ENCODE assay signal across 11 cellular contexts in genomic region chr1:15852036-15852827, GRCh38. TPM values are rescaled to one million over a fixed set of nuclear protein-coding genes. Genes with fewer than 3 reads are reported as not detected.
DNase-seq lines count a peak whose midpoint lies in the region; ATAC-seq, FAIRE-seq and TF ChIP-seq lines count a peak whose summit lies in the region.
"Had no signal": no experiment of that assay in that cellular context is flagged by ENCODE, and none has a peak within 500 bp of the region (broad histone marks: within the 10 kb centered on the region; RNA-seq: fewer than 3 reads in every experiment).

No MANE protein-coding gene starts in this region.

- peak; percentile 56 for FAIRE-seq in GM19239 (lab: Jason Lieb, UNC)

- H3K27me3 Mint-ChIP-seq in CD4-positive, alpha-beta T cell = no peaks in the 10 kb centered on the region
- H3K27me3 Mint-ChIP-seq in mesothelial cell of epicardium (ENCODE audit: low read depth) (no peaks in the 10 kb centered on the region), T-helper 17 cell (no peaks in the 10 kb centered on the region)
- no peaks in the 10 kb centered on the region for H3K27me3 Mint-ChIP-seq in effector memory CD8-positive, alpha-beta T cell
- H3K27me3 Mint-ChIP-seq: central memory CD8-positive, alpha-beta T cell had no signal

- no peak for TF ChIP-seq CTCF in CD4-positive, alpha-beta T cell (IDR thresholded peaks at IDR 0.05)
- no peak for TF ChIP-seq CTCF in RWPE1 (conservative IDR thresholded peaks at IDR 0.05; ENCODE audit: low read depth)
- no peak for TF ChIP-seq CTCF in mesothelial cell of epicardium (IDR thresholded peaks at IDR 0.05; ENCODE audit: unreplicated experiment)

- CTCF ChIA-PET in CD4-positive, alpha-beta T cell (lab: Charles Lee) = interaction anchor here (2.2 to 5.4 kb wide), 2 partner anchors 18 to 36 kb away, joined by 11 to 32 read pairs; no protein-coding TSS in a partner anchor
- CTCF ChIA-PET in RWPE1 (lab: Yijun Ruan, JAX) = no interaction called here

- H3K9me3 Mint-ChIP-seq in CD4-positive, alpha-beta T cell = no peaks in the 10 kb centered on the region
- no peaks in the 10 kb centered on the region for H3K9me3 Mint-ChIP-seq in mesothelial cell of epicardium
- no peaks in the 10 kb centered on the region for H3K9me3 Mint-ChIP-seq in effector memory CD8-positive, alpha-beta T cell
- H3K9me3 Mint-ChIP-seq: central memory CD8-positive, alpha-beta T cell had no signal

- POLR2A ChIA-PET in CD4-positive, alpha-beta T cell (lab: Charles Lee) = interaction anchor here (10.4 kb wide), 1 partner anchor 16 kb away, joined by 518 read pairs; no protein-coding TSS in a partner anchor
- POLR2A ChIA-PET in RWPE1 (lab: Yijun Ruan, JAX; ENCODE audit: low non-redundant PET) = interaction anchor here (0.6 kb wide), 1 partner anchor 330 kb away, joined by 3 read pairs; no protein-coding TSS in a partner anchor

- intact Hi-C loops in CD4-positive, alpha-beta T cell (cut with DNase I, micrococcal nuclease) = loop anchor here in 1 of 2 experiments (5.0 to 10.0 kb wide), 3 partner anchors 35 to 125 kb away; partner anchors contain the start of gene ZBTB17

- H3K4me3 Mint-ChIP-seq in CD4-positive, alpha-beta T cell = no peak overlapping the region
- H3K4me3 Mint-ChIP-seq in mesothelial cell of epicardium (no peak overlapping the region), T-helper 17 cell (no peak overlapping the region)
- no peak overlapping the region for H3K4me3 Mint-ChIP-seq in effector memory CD8-positive, alpha-beta T cell
- H3K4me3 Mint-ChIP-seq: central memory CD8-positive, alpha-beta T cell had no signal

- H3K27ac Mint-ChIP-seq in CD4-positive, alpha-beta T cell = peak overlapping the region; percentile 29
- H3K27ac Mint-ChIP-seq in mesothelial cell of epicardium (peak overlapping the region; percentile 92), T-helper 17 cell (no peak overlapping the region)
- H3K27ac Mint-ChIP-seq in effector memory CD8-positive, alpha-beta T cell = no peak overlapping the region

- peaks cover 18% of the 10 kb centered on the region for H3K36me3 Mint-ChIP-seq in CD4-positive, alpha-beta T cell (ENCODE audit: low read depth)
- H3K36me3 Mint-ChIP-seq in mesothelial cell of epicardium (no peaks in the 10 kb centered on the region), T-helper 17 cell (ENCODE audit: low read depth) (peaks cover 2% of the 10 kb centered on the region)
- peaks cover 15% of the 10 kb centered on the region for H3K36me3 Mint-ChIP-seq in effector memory CD8-positive, alpha-beta T cell (ENCODE audit: insufficient read depth)

- H3K27ac ChIP-seq in CD4-positive, alpha-beta T cell (ENCODE audit: low read depth, low read length) = no peak overlapping the region
- H3K27ac ChIP-seq in RWPE1 = peak overlapping the region; percentile 60
- H3K27ac ChIP-seq: HL-60 had no signal

- ATAC-seq in CD4-positive, alpha-beta T cell (ENCODE audit: poor library complexity) = no peak
- no peak for ATAC-seq in effector memory CD8-positive, alpha-beta T cell (replicated peaks)
- ATAC-seq in T-helper 17 cell (no peak), HG03439 (IDR thresholded peaks at IDR 0.05; ENCODE audit: unreplicated experiment) (no peak)

- H3K9me3 ChIP-seq in CD4-positive, alpha-beta T cell (ENCODE audit: control insufficient read depth, low read length) = no peaks in the 10 kb centered on the region
- no peaks in the 10 kb centered on the region for H3K9me3 ChIP-seq in T-helper 17 cell (ENCODE audit: control insufficient read depth, low read length, poor library complexity, severe bottlenecking)

- H3K4me1 Mint-ChIP-seq in CD4-positive, alpha-beta T cell (ENCODE audit: low read depth) = peaks cover 53% of the 10 kb centered on the region
- peaks cover 27% of the 10 kb centered on the region for H3K4me1 Mint-ChIP-seq in mesothelial cell of epicardium
- H3K4me1 Mint-ChIP-seq in effector memory CD8-positive, alpha-beta T cell (ENCODE audit: low read depth in 2 of 2) = peaks cover 27 to 34% of the 10 kb centered on the region in 2 donors
- peaks cover 31% of the 10 kb centered on the region for H3K4me1 Mint-ChIP-seq in T-helper 17 cell

- no peaks in the 10 kb centered on the region for H3K27me3 ChIP-seq in CD4-positive, alpha-beta T cell (ENCODE audit: control insufficient read depth, insufficient read depth, low read length)

- no peak for DNase-seq in CD4-positive, alpha-beta T cell
- DNase-seq in GM19239 (ENCODE audit: insufficient read length, low spot score) (no peak), RWPE1 (ENCODE audit: low spot score) (no peak), mesothelial cell of epicardium (ENCODE audit: low spot score in 2 of 2, unreplicated experiment in 2 of 2) (no peak), T-helper 17 cell (no peak), T1000 (lab: John Stamatoyannopoulos, UW) (no peak)
- DNase-seq in effector memory CD8-positive, alpha-beta T cell = no peak
- DNase-seq: activated CD4-positive, alpha-beta T cell treated with anti-CD3 and anti-CD28 coated beads, Interleukin-2, amount 50 U/mL, for 48 hours had no signal

RNA-seq across cellular contexts. Expression of gene SPEN, which starts 4.7 kb away (rescaled TPM):
- total RNA-seq in CD4-positive, alpha-beta T cell = 10 to 100 TPM; 73.5 to 76.7 TPM
- 74.5 to 88.0 TPM (median 82.1 TPM) in 3 replicates for total RNA-seq in mesothelial cell of epicardium
- total RNA-seq in T-helper 17 cell = 10 to 100 TPM; 73.8 to 79.1 TPM

RNA-seq across cellular contexts. Expression of gene UQCRHL, which starts 44.8 kb away (rescaled TPM):
- total RNA-seq in CD4-positive, alpha-beta T cell = under 1 TPM; 0.25 to 0.69 TPM
- 2.8 to 3.5 TPM (median 3.0 TPM) in 3 replicates for total RNA-seq in mesothelial cell of epicardium
- under 1 TPM; 0.65 to 0.81 TPM for total RNA-seq in T-helper 17 cell

Comparison
In these comparisons a context has a peak if more than half of its experiments do, and no peak if none do; other contexts are left out.
1. H3K27ac Mint-ChIP-seq: peak in CD4-positive, alpha-beta T cell (single experiment) and mesothelial cell of epicardium (single experiment); none in effector memory CD8-positive, alpha-beta T cell (0 of 2) and T-helper 17 cell (single experiment).